30 cellular contexts compared by ENCODE assay signal in the genomic region with DNA sequence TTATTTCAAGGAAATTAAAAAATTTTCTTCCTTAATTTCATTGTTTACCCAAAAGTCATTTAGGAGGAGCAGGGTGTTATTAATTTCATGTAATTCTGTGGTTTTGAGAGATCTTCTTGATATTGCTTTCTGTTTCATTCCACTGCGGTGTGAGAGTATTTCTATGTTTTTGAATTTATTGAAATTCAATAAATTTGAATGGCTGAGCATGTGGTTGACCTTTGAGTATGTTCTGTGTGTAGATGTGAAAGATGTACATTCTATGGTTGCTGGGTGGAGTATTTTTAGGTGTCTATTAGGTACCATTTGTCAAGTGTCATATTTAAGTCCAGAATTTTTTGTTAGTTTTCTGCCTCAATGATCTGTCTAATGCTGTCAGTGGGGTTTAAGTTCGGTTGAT.
"Had no signal": no experiment of that assay in that cellular context is flagged by ENCODE, and none has a peak within 500 bp of the region (broad histone marks: within the 10 kb centered on the region; RNA-seq: fewer than 3 reads in every experiment).

No MANE protein-coding gene starts in this region.

- H3K4me1 ChIP-seq: neural progenitor cell, parathyroid adenoma, psoas muscle, spleen, stomach, thyroid gland, tibial nerve, upper lobe of left lung, vagina had no signal

- H3K36me3 ChIP-seq: neural progenitor cell, ovary, spleen, stomach, thoracic aorta, thyroid gland, tibial nerve, upper lobe of left lung, vagina had no signal

- FAIRE-seq: urothelium cell line had no signal

- H3K9ac ChIP-seq: neural progenitor cell, parathyroid adenoma had no signal

- H3K4me3 Mint-ChIP-seq: natural killer cell; nephron; neural progenitor cell; stimulated activated memory B cell treated with anti-CD40 and anti-IgM and Interleukin-4, amounts not matched to agents 10 μg/mL and 1 μg/mL and 100 μg/mL, for 72 hours had no signal

- H3K27ac ChIP-seq: neural progenitor cell, ovary, parathyroid adenoma, psoas muscle, skin epidermis, spleen, stomach, thoracic aorta, thyroid gland, tibial nerve, upper lobe of left lung, vagina had no signal

- H3K27me3 ChIP-seq: neural progenitor cell, ovary, spleen, stomach, thyroid gland, tibial nerve, upper lobe of left lung, vagina had no signal

- H3K9me3 ChIP-seq: ovary, thoracic aorta, thyroid gland, vagina had no signal

- DNase-seq: natural killer cell; occipital lobe; ovary; posterior cingulate gyrus; psoas muscle; right cardiac atrium; spleen; stimulated activated CD4-positive, alpha-beta T cell treated with anti-CD3 and anti-CD28 coated beads, Interleukin-12 subunit alpha, Interleukin-12 subunit beta, amount 100 ng/mL, for 4 hours; stimulated activated CD4-positive, alpha-beta T cell treated with anti-CD3 and anti-CD28 coated beads, Interleukin-1b, Interleukin-23, amount 100 ng/mL, for 48 hours; stimulated activated CD4-positive, alpha-beta T cell treated with anti-CD3 and anti-CD28 coated beads, Interleukin-4, amount 100 ng/mL, for 1 hour; stimulated activated CD4-positive, alpha-beta T cell treated with anti-CD3 and anti-CD28 coated beads, Interleukin-4, amount 100 ng/mL, for 4 hours; stimulated activated CD8-positive, alpha-beta memory T cell treated with anti-CD3 and anti-CD28 coated beads, Interleukin-4, amount 100 ng/mL, for 48 hours; stimulated activated naive CD4-positive, alpha-beta T cell; stimulated activated naive CD8-positive, alpha-beta T cell treated with anti-CD3 and anti-CD28 coated beads, Interleukin-15, Interleukin-2, amounts not matched to agents 100 U/mL and 50 U/mL, for 24 hours; stomach; thyroid gland; trophoblast cell; upper lobe of left lung had no signal

- H3K4me1 Mint-ChIP-seq: natural killer cell; nephron; neural progenitor cell; stimulated activated memory B cell treated with anti-CD40 and anti-IgM and Interleukin-4, amounts not matched to agents 10 μg/mL and 1 μg/mL and 100 μg/mL, for 72 hours had no signal

- H2AFZ ChIP-seq: neural progenitor cell, parathyroid adenoma had no signal

- H3K27ac Mint-ChIP-seq: natural killer cell; nephron; neural progenitor cell; progenitor cell of endocrine pancreas; stimulated activated memory B cell treated with anti-CD40 and anti-IgM and Interleukin-4, amounts not matched to agents 10 μg/mL and 1 μg/mL and 100 μg/mL, for 72 hours had no signal

- H3K4me3 ChIP-seq: neural progenitor cell, ovary, psoas muscle, skin epidermis, smooth muscle cell, spleen, stomach, thoracic aorta, thyroid gland, tibial nerve, upper lobe of left lung, vagina had no signal

- ATAC-seq: natural killer cell; psoas muscle; right cardiac atrium; sciatic nerve; stimulated activated memory B cell treated with anti-CD40 and anti-IgM and Interleukin-4, amounts not matched to agents 10 μg/mL and 1 μg/mL and 100 μg/mL, for 72 hours; stimulated activated naive CD8-positive, alpha-beta T cell treated with anti-CD3 and anti-CD28 coated beads, Interleukin-15, Interleukin-2, amounts not matched to agents 100 U/mL and 50 U/mL, for 24 hours had no signal

- H3K4me2 ChIP-seq: neural progenitor cell, smooth muscle cell had no signal

- H3K79me2 ChIP-seq: parathyroid adenoma had no signal
